Comparison of ENCODE assay signal across 8 cellular contexts in the genomic region with DNA sequence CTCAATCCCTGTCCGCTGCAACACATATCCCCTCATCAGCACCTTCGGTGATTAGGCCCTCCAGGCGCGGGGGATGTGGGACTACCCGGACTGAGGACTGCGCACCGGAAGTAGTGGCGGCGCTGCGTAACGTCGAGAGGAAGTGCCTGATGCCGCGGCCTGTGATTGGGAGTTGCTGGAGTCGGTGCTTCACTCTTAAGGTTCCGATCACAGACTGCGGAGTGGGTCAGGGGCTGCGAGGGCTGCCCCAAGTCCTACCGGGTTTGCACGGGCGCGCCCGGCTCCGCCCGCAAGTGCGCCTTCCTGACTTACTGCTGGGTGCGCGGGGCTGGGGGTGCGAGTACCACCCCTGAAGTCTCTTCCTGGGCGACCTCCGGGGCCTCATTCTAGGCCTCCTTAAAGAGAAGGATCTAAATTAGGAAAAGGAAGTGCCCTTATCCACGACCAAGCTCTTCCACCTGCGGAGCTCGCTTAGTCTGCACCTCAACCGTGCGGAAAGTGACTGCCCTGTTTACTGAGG. TPM values are rescaled to one million over a fixed set of nuclear protein-coding genes. Genes with fewer than 3 reads are reported as not detected.
DNase-seq lines count a peak whose midpoint lies in the region; FAIRE-seq and TF ChIP-seq lines count a peak whose summit lies in the region.

Gene ALKBH3 (plus strand): TSS at position 192 of the 520 bp plus-strand sequence. CDS start 1,822 bp downstream, outside the sequence.

- H2BK15ac ChIP-seq in neuronal stem cell (ENCODE audit: low read length): no peak within 1 kb of the TSS

- WGBS in neuronal stem cell (ENCODE audit: extremely low coverage in 2 of 2, insufficient read length in 2 of 2, insufficient replicate concordance in 1 of 2), 2 donors: no CpG with 5 or more reads among the region's 36 CpGs

- no peaks in the 10 kb centered on the region for H3F3A ChIP-seq in MM.1S (ENCODE audit: insufficient read depth, low read length)

- no peak for TF ChIP-seq CTCF in MM.1S (IDR thresholded peaks at IDR 0.05; ENCODE audit: low read length)

- peaks cover 37% of the 10 kb centered on the region for H3K27me3 ChIP-seq in MM.1S (replicated peaks; ENCODE audit: insufficient read depth, low read length)
- peaks cover 0 to 3% (median 0%) of the 10 kb centered on the region in 3 experiments for H3K27me3 ChIP-seq in neuronal stem cell (ENCODE audit: control insufficient read depth in 3 of 3, insufficient read depth in 3 of 3, low read depth in 1 of 3, low read length in 3 of 3)

- H3K36me3 ChIP-seq in MM.1S (replicated peaks; ENCODE audit: insufficient read depth, low read length) (no peaks in the 10 kb centered on the region), neuronal stem cell (replicated peaks in 1 of 2; ENCODE audit: control insufficient read depth in 2 of 2, insufficient read depth in 2 of 2, low read length in 2 of 2) (peaks cover 3 to 35% of the 10 kb centered on the region in 2 donors)

- H2AFZ ChIP-seq in MM.1S (ENCODE audit: low read length) (peak within 1 kb of the TSS; percentile 98), neuronal stem cell (ENCODE audit: low read length) (peak within 1 kb of the TSS; percentile 94)

- in situ Hi-C loops in SK-MEL-5 (cut with HindIII; ENCODE audit: low pct_unique_long_range_greater_than_20kb, low sequenced_read_pairs): no loop called here

- H3K4me3 ChIP-seq in MM.1S (ENCODE audit: low read length) (peak within 1 kb of the TSS; percentile 98), neuronal stem cell (ENCODE audit: low read length in 2 of 2) (peak within 1 kb of the TSS; percentile 62 to 89)

- H3K4me2 ChIP-seq in MM.1S (ENCODE audit: low read depth, low read length) (peak within 1 kb of the TSS; percentile 81), neuronal stem cell (ENCODE audit: insufficient read depth, low read length, poor library complexity, severe bottlenecking) (peak within 1 kb of the TSS; percentile 51)

- H3K9me2 ChIP-seq in MM.1S (replicated peaks; ENCODE audit: insufficient read depth, low read length): no peaks in the 10 kb centered on the region

- no peaks in the 10 kb centered on the region for H3K79me1 ChIP-seq in neuronal stem cell (ENCODE audit: low read depth, low read length)

- peak; percentile 90 for DNase-seq in GDM1 (lab: John Stamatoyannopoulos, UW)
- DNase-seq in HCEC 1CT: peak; percentile 95
- peak; percentile 95 for DNase-seq in MM.1S
- peak; percentile 93 for DNase-seq in SK-MEL-5 (ENCODE audit: low read depth, low spot score)
- DNase-seq in activated naive CD4-positive, alpha-beta T cell treated with Interleukin-2 at 50 U/mL for 16 hours: peak; percentile 92
- peak; percentile 61 to 76 for DNase-seq in frontal cortex (ENCODE audit: low spot score in 2 of 2)
- DNase-seq in neuronal stem cell (ENCODE audit: low spot score): peak; percentile 69
- peak; percentile 88 for DNase-seq in stromal cell of bone marrow (ENCODE audit: low read depth)

- H3K14ac ChIP-seq in neuronal stem cell (ENCODE audit: low read length): no peak within 1 kb of the TSS

- H3K4me1 ChIP-seq in MM.1S (ENCODE audit: low read length): peaks cover 13% of the 10 kb centered on the region; the same call in 1 of the 2 replicates
- H3K4me1 ChIP-seq in neuronal stem cell (ENCODE audit: control insufficient read depth in 2 of 2, insufficient read depth in 1 of 2, low read depth in 1 of 2, low read length in 2 of 2): peaks cover 3 to 4% of the 10 kb centered on the region in 2 donors

- H4K8ac ChIP-seq in neuronal stem cell (ENCODE audit: low read depth, low read length): peak within 1 kb of the TSS; percentile 68

- H4K91ac ChIP-seq in neuronal stem cell (ENCODE audit: low read depth, low read length, poor library complexity): no peak within 1 kb of the TSS

- H3K23ac ChIP-seq in neuronal stem cell (ENCODE audit: low read depth, low read length, poor library complexity): peak within 1 kb of the TSS; percentile 48

- H4K20me1 ChIP-seq in MM.1S (ENCODE audit: insufficient read depth, low read length): no peaks in the 10 kb centered on the region

- FAIRE-seq in frontal cortex (lab: Jason Lieb, UNC): no peak

- no peak within 1 kb of the TSS for H2BK5ac ChIP-seq in neuronal stem cell (ENCODE audit: low read length)

- no peaks in the 10 kb centered on the region for H3K9me3 ChIP-seq in MM.1S (replicated peaks; ENCODE audit: insufficient read depth, low read length)
- no peaks in the 10 kb centered on the region for H3K9me3 ChIP-seq in neuronal stem cell (replicated peaks in 1 of 2; ENCODE audit: control insufficient read depth in 2 of 2, insufficient read depth in 1 of 2, low read depth in 1 of 2, low read length in 2 of 2)

- H2BK12ac ChIP-seq in neuronal stem cell (ENCODE audit: low read length): no peak within 1 kb of the TSS

- H3K4ac ChIP-seq in neuronal stem cell (ENCODE audit: low read length): peak within 1 kb of the TSS; percentile 80

- H2BK120ac ChIP-seq in neuronal stem cell (ENCODE audit: low read depth, low read length): no peak within 1 kb of the TSS

- H3K9ac ChIP-seq in MM.1S (ENCODE audit: low read length) (peak within 1 kb of the TSS; percentile 84), neuronal stem cell (ENCODE audit: low read depth, low read length, poor library complexity) (peak within 1 kb of the TSS; percentile 51)

- no peak within 1 kb of the TSS for H2AK5ac ChIP-seq in neuronal stem cell (ENCODE audit: low read depth, low read length)

- peak within 1 kb of the TSS; percentile 81 for H3K18ac ChIP-seq in neuronal stem cell (ENCODE audit: low read length)

- H3K27ac ChIP-seq in MM.1S (ENCODE audit: low read length): no peak within 1 kb of the TSS
- H3K27ac ChIP-seq in neuronal stem cell (replicated peaks; ENCODE audit: low read length): no peak within 1 kb of the TSS

- peaks cover 14% of the 10 kb centered on the region for H3K79me2 ChIP-seq in MM.1S (ENCODE audit: low read length)

RNA-seq across cellular contexts. Expression of gene ALKBH3, which starts in this region (rescaled TPM):
- total RNA-seq in SK-MEL-5 (2014; rRNA removed; shearing (Covaris generic)): 58.0 and 65.6 TPM in 2 replicates
- polyA plus RNA-seq in SK-MEL-5 (2015; cell fraction: cytosol; rRNA removed): 35.4 and 38.9 TPM in 2 replicates
- polyA plus RNA-seq in SK-MEL-5 (2015; cell fraction: nucleus; rRNA removed): 27.0 and 28.2 TPM in 2 replicates
- total RNA-seq in frontal cortex: 16.7 TPM
- polyA plus RNA-seq in neuronal stem cell (2013, experiment 1 of 2): 15.5 TPM
- 14.1 TPM for polyA plus RNA-seq in neuronal stem cell (2013, experiment 2 of 2)
